In genomic region chr17:48074322-48075054, GRCh38 we compare ENCODE assay signal across 8 cellular contexts. TPM values are rescaled to one million over a fixed set of nuclear protein-coding genes. Genes with fewer than 3 reads are reported as not detected.
DNase-seq lines count a peak whose midpoint lies in the region; ATAC-seq and TF ChIP-seq lines count a peak whose summit lies in the region.

No MANE protein-coding gene starts in this region.

- DNase-seq in EH (ENCODE audit: low read depth) = peak; percentile 83
- DNase-seq in MM.1S = peak; percentile 71
- DNase-seq in T follicular helper cell (ENCODE audit: low read depth) = peak; percentile 71
- peak; percentile 79 for DNase-seq in activated naive CD8-positive, alpha-beta T cell treated with anti-CD3 and anti-CD28 coated beads, Interleukin-2, amount 50 U/mL, for 24 hours
- DNase-seq in left ventricle myocardium inferior = peak; percentile 62
- DNase-seq in retinal pigment epithelial cell (ENCODE audit: low read depth) = no peak

- no peaks in the 10 kb centered on the region for H3K4me1 Mint-ChIP-seq in activated naive CD8-positive, alpha-beta T cell treated with anti-CD3 and anti-CD28 coated beads, Interleukin-2, amount 50 U/mL, for 24 hours

- H3K27ac ChIP-seq in MM.1S (ENCODE audit: low read length) (no peak overlapping the region), left ventricle myocardium inferior (replicated peaks) (peak overlapping the region; percentile 34)

- H3K79me2 ChIP-seq in MM.1S (ENCODE audit: low read length) = peaks cover 14% of the 10 kb centered on the region

- H3K4me3 ChIP-seq in MM.1S (ENCODE audit: low read length) (no peak overlapping the region), left ventricle myocardium inferior (no peak overlapping the region), retinal pigment epithelial cell (ENCODE audit: low read length) (no peak overlapping the region)

- H3K4me2 ChIP-seq in MM.1S (ENCODE audit: low read depth, low read length) = no peak overlapping the region

- H3K9me3 Mint-ChIP-seq in activated naive CD8-positive, alpha-beta T cell treated with anti-CD3 and anti-CD28 coated beads, Interleukin-2, amount 50 U/mL, for 24 hours = no peaks in the 10 kb centered on the region

- intact Hi-C loops in left ventricle myocardium inferior (cut with micrococcal nuclease) = loop anchor here (2.0 to 10.0 kb wide), 2 partner anchors 48 to 50 kb away; no protein-coding TSS in a partner anchor

- no peak for ATAC-seq in activated naive CD8-positive, alpha-beta T cell treated with anti-CD3 and anti-CD28 coated beads, Interleukin-2, amount 50 U/mL, for 24 hours
- no peak for ATAC-seq in HG02588 (IDR thresholded peaks at IDR 0.05; ENCODE audit: unreplicated experiment)
- no peak for ATAC-seq in HG02642 (IDR thresholded peaks at IDR 0.05; ENCODE audit: poor library complexity, unreplicated experiment)

- no peak overlapping the region for H2AFZ ChIP-seq in MM.1S (ENCODE audit: low read length)

- H3K27me3 ChIP-seq in MM.1S (replicated peaks; ENCODE audit: insufficient read depth, low read length) = no peaks in the 10 kb centered on the region
- H3K27me3 ChIP-seq in left ventricle myocardium inferior (ENCODE audit: low read depth) = no peaks in the 10 kb centered on the region

- H3K9me3 ChIP-seq in MM.1S (replicated peaks; ENCODE audit: insufficient read depth, low read length) = no peaks in the 10 kb centered on the region
- H3K9me3 ChIP-seq in left ventricle myocardium inferior (replicated peaks) = no peaks in the 10 kb centered on the region

- no peak overlapping the region for H3K27ac Mint-ChIP-seq in activated naive CD8-positive, alpha-beta T cell treated with anti-CD3 and anti-CD28 coated beads, Interleukin-2, amount 50 U/mL, for 24 hours

- TF ChIP-seq CTCF in MM.1S (IDR thresholded peaks at IDR 0.05; ENCODE audit: low read length) (peak; percentile 82), left ventricle myocardium inferior (IDR thresholded peaks at IDR 0.05; ENCODE audit: borderline replicate concordance) (peak; percentile 90), retinal pigment epithelial cell (conservative IDR thresholded peaks at IDR 0.05; ENCODE audit: low read depth, low read length) (peak; percentile 81)

- 0 out of 2 replicates have a peak, but pooled peaks cover 8% of the 10 kb centered on the region for H3F3A ChIP-seq in MM.1S (ENCODE audit: insufficient read depth, low read length)

- H4K20me1 ChIP-seq in MM.1S (ENCODE audit: insufficient read depth, low read length) = no peaks in the 10 kb centered on the region

- no peak overlapping the region for H3K4me3 Mint-ChIP-seq in activated naive CD8-positive, alpha-beta T cell treated with anti-CD3 and anti-CD28 coated beads, Interleukin-2, amount 50 U/mL, for 24 hours

- no peaks in the 10 kb centered on the region for H3K4me1 ChIP-seq in MM.1S (ENCODE audit: low read length)
- H3K4me1 ChIP-seq in left ventricle myocardium inferior = peaks cover 10% of the 10 kb centered on the region

- H3K9ac ChIP-seq in MM.1S (ENCODE audit: low read length) = no peak overlapping the region

- peaks cover 19% of the 10 kb centered on the region for H3K36me3 Mint-ChIP-seq in activated naive CD8-positive, alpha-beta T cell treated with anti-CD3 and anti-CD28 coated beads, Interleukin-2, amount 50 U/mL, for 24 hours (ENCODE audit: low read depth)

- H3K36me3 ChIP-seq in MM.1S (replicated peaks; ENCODE audit: insufficient read depth, low read length) (0 out of 2 replicates have a peak, but pooled peaks cover 3% of the 10 kb centered on the region), left ventricle myocardium inferior (peaks cover 42% of the 10 kb centered on the region)

- H3K27me3 Mint-ChIP-seq in activated naive CD8-positive, alpha-beta T cell treated with anti-CD3 and anti-CD28 coated beads, Interleukin-2, amount 50 U/mL, for 24 hours = no peaks in the 10 kb centered on the region

- no peaks in the 10 kb centered on the region for H3K9me2 ChIP-seq in MM.1S (replicated peaks; ENCODE audit: insufficient read depth, low read length)

RNA-seq across cellular contexts. Expression of gene NFE2L1, which starts 26.3 kb away (rescaled TPM):
- 895 TPM for total RNA-seq in left ventricle myocardium inferior

RNA-seq across cellular contexts. Expression of gene CBX1, which starts 26.8 kb away (rescaled TPM):
- total RNA-seq in left ventricle myocardium inferior = 33.0 TPM

RNA-seq across cellular contexts. Expression of gene SNX11, which starts 33.1 kb away (rescaled TPM):
- total RNA-seq in left ventricle myocardium inferior = 11.3 TPM

RNA-seq across cellular contexts. Expression of gene COPZ2, which starts 36.9 kb away (rescaled TPM):
- 50.6 TPM for total RNA-seq in left ventricle myocardium inferior
